Comparison of ENCODE assay signal across 35 cellular contexts in genomic region chr10:29417324-29417723, GRCh38.
A peak's percentile ranks its signal among the peaks of the same experiment; 100 is the strongest.
DNase-seq lines count a peak whose midpoint lies in the region; ATAC-seq, FAIRE-seq and TF ChIP-seq lines count a peak whose summit lies in the region.
"Had no signal": no experiment of that assay in that cellular context is flagged by ENCODE, and none has a peak within 500 bp of the region (broad histone marks: within the 10 kb centered on the region; RNA-seq: fewer than 3 reads in every experiment).

No MANE protein-coding gene starts in this region.

- H3K18ac ChIP-seq in IMR-90 (ENCODE audit: low read depth, low read length) = no peak overlapping the region

- H2BK120ac ChIP-seq in IMR-90 (ENCODE audit: low read depth, low read length) = no peak overlapping the region

- WGBS in IMR-90 (ENCODE audit: extremely low coverage in 2 of 2, insufficient read length in 1 of 2), 2 experiments = no CpG with 5 or more reads among the region's 3 CpGs
- WGBS in psoas muscle, 3 donors = 35 to 69% (median 44%) methylated on average over 3 of the region's 3 CpGs

- CTCF ChIA-PET in IMR-90 (lab: Yijun Ruan, JAX) = interaction anchor here (0.6 kb wide), 1 partner anchor 304 kb away, joined by 3 read pairs; no protein-coding TSS in a partner anchor

- no peak overlapping the region for H2BK5ac ChIP-seq in IMR-90 (ENCODE audit: low read depth, low read length, poor library complexity, severe bottlenecking)

- peaks cover 14% of the 10 kb centered on the region for H3K36me3 Mint-ChIP-seq in central memory CD8-positive, alpha-beta T cell (ENCODE audit: insufficient read depth)

- H3K4me3 ChIP-seq in IMR-90 (ENCODE audit: insufficient read depth, low read depth, low read length) (no peak overlapping the region), psoas muscle (no peak overlapping the region)
- H3K4me3 ChIP-seq: A549; BLaER1; BLaER1 treated with 17β-estradiol and CSF1 and Interleukin-3, amounts not matched to agents 10 nM and 100 nM had no signal

- no peak overlapping the region for H2AK9ac ChIP-seq in IMR-90 (replicated peaks; ENCODE audit: low read depth, low read length, poor library complexity)

- no peak overlapping the region for H3K56ac ChIP-seq in IMR-90 (ENCODE audit: extremely low read depth, insufficient read depth, low read length)

- in situ Hi-C loops in IMR-90 (cut with MboI; ENCODE audit: low sequenced_read_pairs) = no loop called here

- dilution Hi-C loops in IMR-90 (cut with HindIII; ENCODE audit: low sequenced_read_pairs, unreplicated experiment) = no loop called here

- no peak for TF ChIP-seq CTCF in IMR-90 (conservative IDR thresholded peaks at IDR 0.05; ENCODE audit: low read depth, low read length)
- no peak for TF ChIP-seq CTCF in psoas muscle (IDR thresholded peaks at IDR 0.05)

- H2BK20ac ChIP-seq in IMR-90 (ENCODE audit: low read depth, low read length) = no peak overlapping the region

- H3K4me1 ChIP-seq in IMR-90 (ENCODE audit: control insufficient read depth, insufficient read depth, low read length) (no peaks in the 10 kb centered on the region), psoas muscle (peaks cover 60% of the 10 kb centered on the region)
- H3K4me1 ChIP-seq: BE2C, BLaER1 had no signal

- 0 out of 2 replicates have a peak overlapping the region, but pooled peaks have one; percentile 54 for H3K23ac ChIP-seq in IMR-90 (ENCODE audit: low read depth, low read length)

- POLR2A ChIA-PET in IMR-90 (lab: Charles Lee; ENCODE audit: unreplicated experiment) = interaction anchor here (0.7 kb wide), 1 partner anchor 137 kb away, joined by 9 read pairs; no protein-coding TSS in a partner anchor

- H4K8ac ChIP-seq in IMR-90 (ENCODE audit: low read depth in 2 of 2, low read length in 2 of 2) = no peak overlapping the region

- H3K4ac ChIP-seq in IMR-90 (ENCODE audit: low read depth, low read length) = no peak overlapping the region

- no peak overlapping the region for H2BK15ac ChIP-seq in IMR-90 (ENCODE audit: low read depth, low read length)

- H3K27ac Mint-ChIP-seq in central memory CD8-positive, alpha-beta T cell (ENCODE audit: low read depth) = peak overlapping the region; percentile 32
- H3K27ac Mint-ChIP-seq: B cell; CD4-positive, alpha-beta T cell; CD4-positive, CD25-positive, alpha-beta regulatory T cell; CD8-positive, alpha-beta memory T cell; CD8-positive, alpha-beta T cell had no signal

- H3K4me2 ChIP-seq in IMR-90 (ENCODE audit: low read depth, low read length) = no peak overlapping the region
- H3K4me2 ChIP-seq: A549; BLaER1; BLaER1 treated with 17β-estradiol and CSF1 and Interleukin-3, amounts not matched to agents 10 nM and 100 nM had no signal

- peaks cover 28% of the 10 kb centered on the region for H3K36me3 ChIP-seq in IMR-90 (ENCODE audit: control insufficient read depth, insufficient read depth, low read length)
- peaks cover 15 to 55% of the 10 kb centered on the region in 2 donors for H3K36me3 ChIP-seq in psoas muscle (ENCODE audit: insufficient read depth in 1 of 2, low read depth in 1 of 2)

- no peak for ATAC-seq in IMR-90 (ENCODE audit: low read depth)
- ATAC-seq in central memory CD8-positive, alpha-beta T cell (replicated peaks; ENCODE audit: extremely low read depth, poor library complexity, severe bottlenecking) = no peak
- ATAC-seq in psoas muscle = peak in 3 of 4 donors; percentile 18 to 57 (median 47)
- ATAC-seq in GM21360 (IDR thresholded peaks at IDR 0.05; ENCODE audit: unreplicated experiment) = no peak
- ATAC-seq: A549; CD8-positive, alpha-beta T cell had no signal

- H4K20me1 ChIP-seq in IMR-90 (ENCODE audit: insufficient read depth, low read length) = peaks cover 68% of the 10 kb centered on the region
- H4K20me1 ChIP-seq: BLaER1 had no signal

- H3K9me3 ChIP-seq in IMR-90 (ENCODE audit: control insufficient read depth, insufficient read depth, low read length) (no peaks in the 10 kb centered on the region), psoas muscle (no peaks in the 10 kb centered on the region)
- H3K9me3 ChIP-seq: A549; BE2C; BLaER1; BLaER1 treated with 17β-estradiol and CSF1 and Interleukin-3, amounts not matched to agents 10 nM and 100 nM; Caco-2 had no signal

- peaks cover 24 to 71% of the 10 kb centered on the region in 2 experiments for H3K79me1 ChIP-seq in IMR-90 (ENCODE audit: low read depth in 1 of 2, low read length in 2 of 2)

- no peak for TF ChIP-seq POLR2A in IMR-90 (IDR thresholded peaks at IDR 0.05; ENCODE audit: low read depth, low read length)

- FAIRE-seq in frontal cortex (lab: Jason Lieb, UNC) = no peak
- FAIRE-seq: A204.1, A549, D721Med had no signal

- no TSS peak for BruUV-seq in IMR-90 (replicated peaks; lab: Mats Ljungman, UMichigan)

- H3K27ac ChIP-seq in IMR-90 (ENCODE audit: insufficient read depth, low read length) (no peak overlapping the region), psoas muscle (no peak overlapping the region)
- H3K27ac ChIP-seq: 22Rv1; A549; BLaER1; BLaER1 treated with 17β-estradiol and CSF1 and Interleukin-3, amounts not matched to agents 10 nM and 100 nM; C4-2B had no signal

- intact Hi-C loops in IMR-90 (cut with micrococcal nuclease) = no loop called here
- intact Hi-C loops in psoas muscle (cut with DNase I) = no loop called here

- no peak overlapping the region for H2AFZ ChIP-seq in IMR-90 (replicated peaks; ENCODE audit: low read length, poor library complexity)

- H3K14ac ChIP-seq in IMR-90 (replicated peaks; ENCODE audit: low read depth, low read length) = no peak overlapping the region

- peaks cover 18% of the 10 kb centered on the region for H3K9me1 ChIP-seq in IMR-90 (ENCODE audit: insufficient read depth, low read length)

- no peaks in the 10 kb centered on the region for H3K27me3 Mint-ChIP-seq in central memory CD8-positive, alpha-beta T cell
- H3K27me3 Mint-ChIP-seq: B cell; CD4-positive, alpha-beta memory T cell; CD4-positive, alpha-beta T cell; CD4-positive, CD25-positive, alpha-beta regulatory T cell had no signal

- H4K5ac ChIP-seq in IMR-90 (ENCODE audit: low read depth, low read length) = no peak overlapping the region

- H3K9me3 Mint-ChIP-seq in central memory CD8-positive, alpha-beta T cell = no peaks in the 10 kb centered on the region
- H3K9me3 Mint-ChIP-seq: CD14-positive monocyte; CD4-positive, alpha-beta memory T cell; CD4-positive, alpha-beta T cell; CD4-positive, CD25-positive, alpha-beta regulatory T cell; CD8-positive, alpha-beta memory T cell; CD8-positive, alpha-beta T cell had no signal

- DNase-seq in IMR-90 = no peak
- DNase-seq in central memory CD8-positive, alpha-beta T cell (ENCODE audit: low spot score in 2 of 2) = no peak
- DNase-seq in psoas muscle = no peak
- no peak for DNase-seq in pons (ENCODE audit: low spot score)
- DNase-seq in frontal cortex (ENCODE audit: low spot score in 2 of 2) = no peak
- DNase-seq: 8988T; ACHN; AML-193; BE2C; C1 segment of cervical spinal cord; Caco-2; Calu3; CD4-positive, alpha-beta memory T cell; CD4-positive, alpha-beta T cell; CD4-positive, CD25-positive, alpha-beta regulatory T cell; CD8-positive, alpha-beta memory T cell; CD8-positive, alpha-beta T cell; COR-L47; DMS 273 treated with DMSO at 0.1 percent for 48 hours; DMS153; DMS53; DMS79; DMS79 treated with DMSO at 0.1 percent for 48 hours; DND-41; EL had no signal

- H3K27me3 ChIP-seq in IMR-90 (ENCODE audit: control insufficient read depth, insufficient read depth, low read length) = no peaks in the 10 kb centered on the region
- H3K27me3 ChIP-seq in psoas muscle (ENCODE audit: insufficient read depth in 3 of 3, low read length in 2 of 3) = no peaks in the 10 kb centered on the region
- H3K27me3 ChIP-seq: BE2C; BLaER1; BLaER1 treated with 17β-estradiol and CSF1 and Interleukin-3, amounts not matched to agents 10 nM and 100 nM had no signal

- H3K4me3 Mint-ChIP-seq in central memory CD8-positive, alpha-beta T cell = no peak overlapping the region
- H3K4me3 Mint-ChIP-seq: B cell; CD14-positive monocyte; CD4-positive, alpha-beta memory T cell; CD4-positive, alpha-beta T cell; CD4-positive, CD25-positive, alpha-beta regulatory T cell; CD8-positive, alpha-beta memory T cell; CD8-positive, alpha-beta T cell had no signal

- H3K4me1 Mint-ChIP-seq in central memory CD8-positive, alpha-beta T cell = peaks cover 8% of the 10 kb centered on the region
- H3K4me1 Mint-ChIP-seq: B cell had no signal

- no peak overlapping the region for H2AK5ac ChIP-seq in IMR-90 (ENCODE audit: low read depth, low read length)

- no peak overlapping the region for H3K9ac ChIP-seq in IMR-90 (ENCODE audit: low read depth, low read length)
- H3K9ac ChIP-seq: BLaER1; BLaER1 treated with 17β-estradiol and CSF1 and Interleukin-3, amounts not matched to agents 10 nM and 100 nM had no signal

- no peak for TF ChIP-seq RAD21 in IMR-90 (IDR thresholded peaks at IDR 0.05; ENCODE audit: low read length)

- H4K91ac ChIP-seq in IMR-90 (ENCODE audit: insufficient read depth, low read depth, low read length) = no peak overlapping the region

TF ChIP-seq in IMR-90, 13 proteins besides CTCF, POLR2A, EP300 and RAD21:
- TF ChIP-seq ELK1 (IDR thresholded peaks at IDR 0.05; ENCODE audit: borderline replicate concordance, low read depth, low read length) (no peak), FOS (IDR thresholded peaks at IDR 0.05; ENCODE audit: low read depth, low read length) (no peak), RCOR1 (IDR thresholded peaks at IDR 0.05; ENCODE audit: insufficient replicate concordance, low read length) (no peak), MXI1 (IDR thresholded peaks at IDR 0.05; ENCODE audit: borderline replicate concordance, low read depth, low read length) (no peak), MAZ (IDR thresholded peaks at IDR 0.05; ENCODE audit: borderline replicate concordance, low read depth, low read length) (no peak), NFE2L2 (IDR thresholded peaks at IDR 0.05; ENCODE audit: low read depth, low read length) (no peak), CEBPB (IDR thresholded peaks at IDR 0.05; ENCODE audit: low read depth, low read length) (no peak), RFX5 (IDR thresholded peaks at IDR 0.05; ENCODE audit: low read depth, low read length) (no peak), SMC3 (IDR thresholded peaks at IDR 0.05; ENCODE audit: low read depth, low read length) (no peak), BHLHE40 (IDR thresholded peaks at IDR 0.05; ENCODE audit: low read depth, low read length) (no peak), MAFK (IDR thresholded peaks at IDR 0.05; ENCODE audit: low read depth, low read length) (no peak), CHD1 (IDR thresholded peaks at IDR 0.05; ENCODE audit: low read depth, low read length) (no peak)
TF ChIP-seq in IMR-90: peak in this region for 0.

Comparison
In these comparisons a context has a peak if more than half of its experiments do, and no peak if none do; other contexts are left out.
1. ATAC-seq: peak in psoas muscle (3 of 4); none in IMR-90 (single experiment), central memory CD8-positive, alpha-beta T cell (single experiment) and GM21360 (single experiment).